Comparison of ENCODE assay signal across 1 cellular context in genomic region chr10:283916-284356, GRCh38.
TF ChIP-seq lines count a peak whose summit lies in the region.

No MANE protein-coding gene starts in this region.

TF ChIP-seq in SK-N-SH, 30 proteins besides CTCF, POLR2A, EP300 and RAD21 (continued from another document):
- TF ChIP-seq, protein P1, sequence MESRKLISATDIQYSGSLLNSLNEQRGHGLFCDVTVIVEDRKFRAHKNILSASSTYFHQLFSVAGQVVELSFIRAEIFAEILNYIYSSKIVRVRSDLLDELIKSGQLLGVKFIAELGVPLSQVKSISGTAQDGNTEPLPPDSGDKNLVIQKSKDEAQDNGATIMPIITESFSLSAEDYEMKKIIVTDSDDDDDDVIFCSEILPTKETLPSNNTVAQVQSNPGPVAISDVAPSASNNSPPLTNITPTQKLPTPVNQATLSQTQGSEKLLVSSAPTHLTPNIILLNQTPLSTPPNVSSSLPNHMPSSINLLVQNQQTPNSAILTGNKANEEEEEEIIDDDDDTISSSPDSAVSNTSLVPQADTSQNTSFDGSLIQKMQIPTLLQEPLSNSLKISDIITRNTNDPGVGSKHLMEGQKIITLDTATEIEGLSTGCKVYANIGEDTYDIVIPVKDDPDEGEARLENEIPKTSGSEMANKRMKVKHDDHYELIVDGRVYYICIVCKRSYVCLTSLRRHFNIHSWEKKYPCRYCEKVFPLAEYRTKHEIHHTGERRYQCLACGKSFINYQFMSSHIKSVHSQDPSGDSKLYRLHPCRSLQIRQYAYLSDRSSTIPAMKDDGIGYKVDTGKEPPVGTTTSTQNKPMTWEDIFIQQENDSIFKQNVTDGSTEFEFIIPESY (IDR thresholded peaks at IDR 0.05; ENCODE audit: borderline replicate concordance, low read depth): no peak
- TF ChIP-seq FOSL2 (IDR thresholded peaks at IDR 0.05; ENCODE audit: borderline replicate concordance, low read depth) (no peak), FOXM1 (IDR thresholded peaks at IDR 0.05; ENCODE audit: low read depth) (no peak)
